Comparison of ENCODE assay signal across 22 cellular contexts in genomic region chr10:67257427-67258144, GRCh38.
DNase-seq lines count a peak whose midpoint lies in the region; ATAC-seq, FAIRE-seq and TF ChIP-seq lines count a peak whose summit lies in the region.
"Had no signal": no experiment of that assay in that cellular context is flagged by ENCODE, and none has a peak within 500 bp of the region (broad histone marks: within the 10 kb centered on the region; RNA-seq: fewer than 3 reads in every experiment).

No MANE protein-coding gene starts in this region.

- H3K9me3 ChIP-seq in Panc1 (ENCODE audit: control insufficient read depth, insufficient read depth, low read depth, low read length), result no peaks in the 10 kb centered on the region
- no peaks in the 10 kb centered on the region for H3K9me3 ChIP-seq in body of pancreas
- no peaks in the 10 kb centered on the region for H3K9me3 ChIP-seq in small intestine (ENCODE audit: control insufficient read depth, low read depth)
- H3K9me3 ChIP-seq: HAP-1 had no signal

- in situ Hi-C loops in Panc1 (cut with HindIII; ENCODE audit: low pct_unique_long_range_greater_than_20kb, low sequenced_read_pairs), result no loop called here

- no peak for FAIRE-seq in small intestine (lab: Jason Lieb, UNC)

- ATAC-seq in Panc1, result no peak
- ATAC-seq in body of pancreas, result peak; percentile 24
- peak; percentile 70 for ATAC-seq in left lobe of liver
- no peak for ATAC-seq in HG03159 (IDR thresholded peaks at IDR 0.05; ENCODE audit: unreplicated experiment)
- ATAC-seq in GM21528 (IDR thresholded peaks at IDR 0.05; ENCODE audit: low FRiP score, unreplicated experiment), result no peak
- no peak for ATAC-seq in HG03565 (IDR thresholded peaks at IDR 0.05; ENCODE audit: unreplicated experiment)

- DNase-seq in Panc1 (ENCODE audit: low read depth, low spot score) (no peak), body of pancreas (no peak), left lobe of liver (ENCODE audit: low spot score) (no peak), small intestine (peak; percentile 23)
- no peak for DNase-seq in activated T-helper 2 cell treated with anti-CD3 and anti-CD28 coated beads, Interferon-gamma antibody, Interleukin-2, Interleukin-4, amounts not matched to agents 10 μg/mL and 5 μg/mL and 100 μg/mL, durations not matched to agents 14 hours and 24 hours and 36 hours (ENCODE audit: low spot score)
- DNase-seq: C1 segment of cervical spinal cord; CD4-positive, alpha-beta memory T cell; GOT3; Karpas-422; NCI-H1092; NCI-H187 treated with DMSO at 0.1 percent for 48 hours; NCI-H2171 treated with DMSO at 0.1 percent for 48 hours; NCI-H446; NCI-H524 treated with DMSO at 0.1 percent for 48 hours; PC-9; Right ventricle myocardium superior; RPMI8226 had no signal

- no peak overlapping the region for H3K4me3 Mint-ChIP-seq in activated T-helper 2 cell treated with anti-CD3 and anti-CD28 coated beads, Interferon-gamma antibody, Interleukin-2, Interleukin-4, amounts not matched to agents 10 μg/mL and 5 μg/mL and 100 μg/mL, durations not matched to agents 14 hours and 24 hours and 36 hours (ENCODE audit: low read depth)
- H3K4me3 Mint-ChIP-seq: CD4-positive, alpha-beta memory T cell had no signal

- H3K27ac ChIP-seq in Panc1 (ENCODE audit: low read length) (peak overlapping the region; percentile 49; the same call in 1 of the 2 replicates), body of pancreas (peak overlapping the region in 2 of 4 donors; percentile 2 to 8), small intestine (ENCODE audit: low read depth in 1 of 2, low read length in 1 of 2) (no peak overlapping the region)
- H3K27ac ChIP-seq: HL-60, PC-9 had no signal

- H3K4me3 ChIP-seq in Panc1 (ENCODE audit: low read depth in 2 of 2, low read length in 2 of 2) (no peak overlapping the region), body of pancreas (no peak overlapping the region), small intestine (ENCODE audit: low read depth in 1 of 2, low read length in 2 of 2) (no peak overlapping the region)
- H3K4me3 ChIP-seq: HAP-1, PC-9 had no signal

- 37 to 52% methylated on average over 4 of the region's 4 CpGs for WGBS in body of pancreas, 2 donors
- 14 to 62% (median 31%) methylated on average over 4 of the region's 4 CpGs for WGBS in small intestine, 3 donors

- H3K4me1 ChIP-seq in Panc1 (ENCODE audit: control insufficient read depth, insufficient read depth, low read length), result peaks cover 12% of the 10 kb centered on the region; the same call in 1 of the 2 replicates
- H3K4me1 ChIP-seq in body of pancreas, result peaks cover 19% of the 10 kb centered on the region
- no peaks in the 10 kb centered on the region for H3K4me1 ChIP-seq in small intestine (ENCODE audit: control insufficient read depth in 2 of 2, insufficient read depth in 1 of 2, low read depth in 1 of 2, low read length in 1 of 2)

- H3K36me3 ChIP-seq in Panc1 (ENCODE audit: control insufficient read depth, insufficient read depth, low read length) (no peaks in the 10 kb centered on the region), body of pancreas (replicated peaks in 1 of 2; ENCODE audit: insufficient read depth in 1 of 2, low read depth in 2 of 2) (no peaks in the 10 kb centered on the region), small intestine (ENCODE audit: control insufficient read depth in 2 of 2, insufficient read depth in 2 of 2, low read length in 2 of 2) (no peaks in the 10 kb centered on the region)
- H3K36me3 ChIP-seq: HAP-1 had no signal

- intact Hi-C loops in Panc1 (cut with micrococcal nuclease; ENCODE audit: unreplicated experiment) (no loop called here), body of pancreas (cut with DNase I) (no loop called here)
- intact Hi-C loops in activated T-helper 2 cell treated with anti-CD3 and anti-CD28 coated beads, Interferon-gamma antibody, Interleukin-2, Interleukin-4, amounts not matched to agents 10 μg/mL and 5 μg/mL and 100 μg/mL, durations not matched to agents 14 hours and 24 hours and 36 hours (cut with micrococcal nuclease), result no loop called here

- no peaks in the 10 kb centered on the region for H3K36me3 Mint-ChIP-seq in activated T-helper 2 cell treated with anti-CD3 and anti-CD28 coated beads, Interferon-gamma antibody, Interleukin-2, Interleukin-4, amounts not matched to agents 10 μg/mL and 5 μg/mL and 100 μg/mL, durations not matched to agents 14 hours and 24 hours and 36 hours (ENCODE audit: low read depth)
- H3K36me3 Mint-ChIP-seq: CD4-positive, alpha-beta memory T cell had no signal

- no peaks in the 10 kb centered on the region for H3K4me1 Mint-ChIP-seq in activated T-helper 2 cell treated with anti-CD3 and anti-CD28 coated beads, Interferon-gamma antibody, Interleukin-2, Interleukin-4, amounts not matched to agents 10 μg/mL and 5 μg/mL and 100 μg/mL, durations not matched to agents 14 hours and 24 hours and 36 hours (ENCODE audit: low read depth)
- H3K4me1 Mint-ChIP-seq: CD4-positive, alpha-beta memory T cell had no signal

- TF ChIP-seq POLR2A in body of pancreas (IDR thresholded peaks at IDR 0.05), result no peak

- H3K27me3 ChIP-seq in Panc1 (ENCODE audit: control insufficient read depth, insufficient read depth, low read length), result no peaks in the 10 kb centered on the region
- no peaks in the 10 kb centered on the region for H3K27me3 ChIP-seq in body of pancreas
- no peaks in the 10 kb centered on the region for H3K27me3 ChIP-seq in small intestine (ENCODE audit: control insufficient read depth in 2 of 2, insufficient read depth in 2 of 2, low read length in 2 of 2)

- POLR2A ChIA-PET in Panc1 (lab: Charles Lee), result no interaction called here

- CTCF ChIA-PET in Panc1 (lab: Charles Lee), result no interaction called here

- H3K27me3 Mint-ChIP-seq in activated T-helper 2 cell treated with anti-CD3 and anti-CD28 coated beads, Interferon-gamma antibody, Interleukin-2, Interleukin-4, amounts not matched to agents 10 μg/mL and 5 μg/mL and 100 μg/mL, durations not matched to agents 14 hours and 24 hours and 36 hours (ENCODE audit: low read depth), result peaks cover 1% of the 10 kb centered on the region

- no peaks in the 10 kb centered on the region for H3K9me3 Mint-ChIP-seq in activated T-helper 2 cell treated with anti-CD3 and anti-CD28 coated beads, Interferon-gamma antibody, Interleukin-2, Interleukin-4, amounts not matched to agents 10 μg/mL and 5 μg/mL and 100 μg/mL, durations not matched to agents 14 hours and 24 hours and 36 hours
- H3K9me3 Mint-ChIP-seq: CD4-positive, alpha-beta memory T cell had no signal

- H3K27ac Mint-ChIP-seq in activated T-helper 2 cell treated with anti-CD3 and anti-CD28 coated beads, Interferon-gamma antibody, Interleukin-2, Interleukin-4, amounts not matched to agents 10 μg/mL and 5 μg/mL and 100 μg/mL, durations not matched to agents 14 hours and 24 hours and 36 hours, result no peak overlapping the region
- H3K27ac Mint-ChIP-seq: CD4-positive, alpha-beta memory T cell had no signal

- no TSS peak for BruUV-seq in Panc1 (replicated peaks; lab: Mats Ljungman, UMichigan)

- TF ChIP-seq CTCF in Panc1 (IDR thresholded peaks at IDR 0.05), result no peak
- no peak for TF ChIP-seq CTCF in body of pancreas (IDR thresholded peaks at IDR 0.05)

Comparison
In these comparisons a context has a peak if more than half of its experiments do, and no peak if none do; other contexts are left out.
1. ATAC-seq: peak in body of pancreas (single experiment) and left lobe of liver (single experiment); none in Panc1 (single experiment), HG03159 (single experiment), GM21528 (single experiment) and HG03565 (single experiment).